ENCODE assay signal across 10 cellular contexts in genomic region chr6:140537834-140538680, GRCh38.
DNase-seq lines count a peak whose midpoint lies in the region; ATAC-seq and TF ChIP-seq lines count a peak whose summit lies in the region.
"Had no signal": no experiment of that assay in that cellular context is flagged by ENCODE, and none has a peak within 500 bp of the region (broad histone marks: within the 10 kb centered on the region; RNA-seq: fewer than 3 reads in every experiment).

No MANE protein-coding gene starts in this region.

- H3K4me3 ChIP-seq in HUES64 (ENCODE audit: low read length) (no peak overlapping the region), body of pancreas (no peak overlapping the region), thyroid gland (replicated peaks in 1 of 3) (no peak overlapping the region)
- H3K4me3 ChIP-seq: Peyer's patch had no signal

- CTCF ChIA-PET in activated naive CD4-positive, alpha-beta T cell treated with anti-CD3 and anti-CD28 coated beads, Interleukin-2, amount 10 ng/mL, durations not matched to agents 7 days and 5 days (lab: Charles Lee): no interaction called here

- H3K27ac Mint-ChIP-seq in activated naive CD4-positive, alpha-beta T cell treated with anti-CD3 and anti-CD28 coated beads, Interleukin-2, amount 10 ng/mL, durations not matched to agents 7 days and 5 days: no peak overlapping the region
- H3K27ac Mint-ChIP-seq: naive B cell had no signal

- H3K27ac ChIP-seq in HUES64 (ENCODE audit: low read depth, low read length): peak overlapping the region; percentile 60
- peak overlapping the region in 2 of 4 donors; percentile 21 to 42 for H3K27ac ChIP-seq in body of pancreas
- H3K27ac ChIP-seq in thyroid gland: peak overlapping the region; percentile 67 to 89 (median 77)

- H3K4me1 Mint-ChIP-seq in activated naive CD4-positive, alpha-beta T cell treated with anti-CD3 and anti-CD28 coated beads, Interleukin-2, amount 10 ng/mL, durations not matched to agents 7 days and 5 days: no peaks in the 10 kb centered on the region
- H3K4me1 Mint-ChIP-seq: naive B cell had no signal

- DNase-seq in body of pancreas (peak in 3 of 4 donors; percentile 17 to 28 (median 19)), kidney glomerular epithelial cell (lab: John Stamatoyannopoulos, UW) (peak; percentile 98), thyroid gland (peak; percentile 33 to 62), NCI-H345 treated with DMSO at 0.1 percent for 48 hours (lab: John Stamatoyannopoulos, UW; ENCODE audit: unreplicated experiment) (no peak)
- no peak for DNase-seq in activated naive CD4-positive, alpha-beta T cell treated with anti-CD3 and anti-CD28 coated beads, Interleukin-2, amount 10 ng/mL, durations not matched to agents 7 days and 5 days
- DNase-seq in activated CD4-positive, alpha-beta T cell treated with anti-CD3 and anti-CD28 coated beads for 1 hour: no peak
- DNase-seq: naive B cell, Peyer's patch had no signal

- H3K9me3 ChIP-seq in HUES64 (ENCODE audit: insufficient read depth, low read depth, low read length) (peaks cover 29% of the 10 kb centered on the region), body of pancreas (peaks cover 0 to 6% (median 0%) of the 10 kb centered on the region in 3 donors), thyroid gland (no peaks in the 10 kb centered on the region)
- H3K9me3 ChIP-seq: Peyer's patch had no signal

- no peak overlapping the region for H3K4me3 Mint-ChIP-seq in activated naive CD4-positive, alpha-beta T cell treated with anti-CD3 and anti-CD28 coated beads, Interleukin-2, amount 10 ng/mL, durations not matched to agents 7 days and 5 days
- H3K4me3 Mint-ChIP-seq: naive B cell had no signal

- H3K27me3 ChIP-seq in HUES64 (ENCODE audit: insufficient read depth, low read length): no peaks in the 10 kb centered on the region
- H3K27me3 ChIP-seq in body of pancreas: no peaks in the 10 kb centered on the region
- no peaks in the 10 kb centered on the region for H3K27me3 ChIP-seq in thyroid gland
- H3K27me3 ChIP-seq: Peyer's patch had no signal

- TF ChIP-seq POLR2A in body of pancreas (IDR thresholded peaks at IDR 0.05): no peak
- peak in 1 of 2 donors; percentile 69 for TF ChIP-seq POLR2A in thyroid gland (IDR thresholded peaks at IDR 0.05)

- intact Hi-C loops in body of pancreas (cut with DNase I) (no loop called here), thyroid gland (cut with DNase I) (no loop called here)

- ATAC-seq in body of pancreas: peak; percentile 74
- no peak for ATAC-seq in HG02678 (IDR thresholded peaks at IDR 0.05; ENCODE audit: unreplicated experiment)

- no peaks in the 10 kb centered on the region for H3K36me3 Mint-ChIP-seq in activated naive CD4-positive, alpha-beta T cell treated with anti-CD3 and anti-CD28 coated beads, Interleukin-2, amount 10 ng/mL, durations not matched to agents 7 days and 5 days
- H3K36me3 Mint-ChIP-seq: naive B cell had no signal

- H3K36me3 ChIP-seq in HUES64 (ENCODE audit: insufficient read depth, low read length) (no peaks in the 10 kb centered on the region), body of pancreas (replicated peaks in 1 of 2; ENCODE audit: insufficient read depth in 1 of 2, low read depth in 2 of 2) (no peaks in the 10 kb centered on the region), thyroid gland (no peaks in the 10 kb centered on the region)
- H3K36me3 ChIP-seq: Peyer's patch had no signal

- H3K27me3 Mint-ChIP-seq in activated naive CD4-positive, alpha-beta T cell treated with anti-CD3 and anti-CD28 coated beads, Interleukin-2, amount 10 ng/mL, durations not matched to agents 7 days and 5 days: no peaks in the 10 kb centered on the region
- H3K27me3 Mint-ChIP-seq: naive B cell had no signal

- 56% methylated on average over 7 of the region's 8 CpGs for WGBS in HUES64
- WGBS in body of pancreas, 2 donors: 18 to 22% methylated on average over 8 of the region's 8 CpGs
- WGBS in thyroid gland, 2 donors: 21 to 26% methylated on average over 8 of the region's 8 CpGs

- no peaks in the 10 kb centered on the region for H3K9me3 Mint-ChIP-seq in activated naive CD4-positive, alpha-beta T cell treated with anti-CD3 and anti-CD28 coated beads, Interleukin-2, amount 10 ng/mL, durations not matched to agents 7 days and 5 days

- H3K4me1 ChIP-seq in HUES64 (ENCODE audit: insufficient read depth, low read length) (peaks cover 26% of the 10 kb centered on the region), body of pancreas (no peaks in the 10 kb centered on the region), thyroid gland (peaks cover 17 to 18% of the 10 kb centered on the region in 2 donors)
- H3K4me1 ChIP-seq: Peyer's patch had no signal

- H3K9ac ChIP-seq in HUES64 (ENCODE audit: low read depth, low read length): peak overlapping the region; percentile 51; the same call in 1 of the 2 replicates

- TF ChIP-seq CTCF in body of pancreas (IDR thresholded peaks at IDR 0.05) (no peak), thyroid gland (IDR thresholded peaks at IDR 0.05) (no peak)

Comparison
In these comparisons a context has a peak if more than half of its experiments do, and no peak if none do; other contexts are left out.
1. DNase-seq: peak in body of pancreas (3 of 4), kidney glomerular epithelial cell (single experiment) and thyroid gland (2 of 2); none in activated naive CD4-positive, alpha-beta T cell treated with anti-CD3 and anti-CD28 coated beads, Interleukin-2, amount 10 ng/mL, durations not matched to agents 7 days and 5 days (single experiment), NCI-H345 treated with DMSO at 0.1 percent for 48 hours (single experiment) and activated CD4-positive, alpha-beta T cell treated with anti-CD3 and anti-CD28 coated beads for 1 hour (single experiment).